In the genomic region with DNA sequence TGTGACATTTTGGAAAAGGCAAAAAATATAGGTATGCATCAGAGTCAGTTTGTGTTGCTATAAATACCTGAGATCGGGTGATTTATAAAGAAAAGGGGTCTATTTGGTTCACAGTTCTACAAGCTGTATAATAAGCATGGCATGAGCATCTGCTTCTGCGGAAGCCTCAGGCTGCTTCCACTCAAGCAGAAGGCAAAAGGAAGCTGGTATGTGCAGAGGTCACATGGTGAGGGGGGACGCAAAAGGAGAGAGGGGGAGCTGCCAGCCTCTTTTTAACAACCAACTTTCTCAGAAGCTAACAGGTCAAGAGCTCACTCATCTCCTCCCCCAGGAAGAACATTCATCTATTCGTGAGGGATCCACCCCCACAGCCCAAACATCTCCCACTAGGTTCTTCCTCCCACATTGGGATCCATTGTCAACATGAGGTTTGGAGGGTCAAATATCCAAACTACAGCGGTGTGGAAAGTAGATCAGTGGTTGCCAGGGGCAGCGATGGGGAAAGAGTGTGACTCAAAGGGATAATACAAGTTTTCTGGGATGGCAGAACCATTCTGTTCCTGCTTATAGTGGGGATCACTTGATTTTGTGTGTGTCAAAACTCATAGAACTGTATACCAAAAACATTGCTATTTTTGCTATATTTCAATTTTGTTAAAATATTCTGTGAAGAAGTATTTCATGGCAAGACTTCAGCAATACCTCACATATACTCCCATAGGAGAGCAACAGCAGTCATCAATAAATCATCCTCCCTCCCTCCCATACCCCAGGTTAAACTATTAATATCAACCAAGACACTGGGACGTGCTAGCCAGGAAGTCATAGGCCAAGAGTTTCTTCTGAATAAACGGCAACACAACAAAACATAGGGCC, we compare ENCODE assay signal across 1 cellular context.
TF ChIP-seq lines count a peak whose summit lies in the region.

No MANE protein-coding gene starts in this region.

TF ChIP-seq in K562, 482 proteins besides CTCF, POLR2A, EP300 and RAD21 (continued from another document):
- TF ChIP-seq, protein P1, sequence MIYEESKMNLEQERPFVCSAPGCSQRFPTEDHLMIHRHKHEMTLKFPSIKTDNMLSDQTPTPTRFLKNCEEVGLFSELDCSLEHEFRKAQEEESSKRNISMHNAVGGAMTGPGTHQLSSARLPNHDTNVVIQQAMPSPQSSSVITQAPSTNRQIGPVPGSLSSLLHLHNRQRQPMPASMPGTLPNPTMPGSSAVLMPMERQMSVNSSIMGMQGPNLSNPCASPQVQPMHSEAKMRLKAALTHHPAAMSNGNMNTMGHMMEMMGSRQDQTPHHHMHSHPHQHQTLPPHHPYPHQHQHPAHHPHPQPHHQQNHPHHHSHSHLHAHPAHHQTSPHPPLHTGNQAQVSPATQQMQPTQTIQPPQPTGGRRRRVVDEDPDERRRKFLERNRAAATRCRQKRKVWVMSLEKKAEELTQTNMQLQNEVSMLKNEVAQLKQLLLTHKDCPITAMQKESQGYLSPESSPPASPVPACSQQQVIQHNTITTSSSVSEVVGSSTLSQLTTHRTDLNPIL (CRISPR knock-in tag; IDR thresholded peaks at IDR 0.05), result no peak
- TF ChIP-seq, protein P2, sequence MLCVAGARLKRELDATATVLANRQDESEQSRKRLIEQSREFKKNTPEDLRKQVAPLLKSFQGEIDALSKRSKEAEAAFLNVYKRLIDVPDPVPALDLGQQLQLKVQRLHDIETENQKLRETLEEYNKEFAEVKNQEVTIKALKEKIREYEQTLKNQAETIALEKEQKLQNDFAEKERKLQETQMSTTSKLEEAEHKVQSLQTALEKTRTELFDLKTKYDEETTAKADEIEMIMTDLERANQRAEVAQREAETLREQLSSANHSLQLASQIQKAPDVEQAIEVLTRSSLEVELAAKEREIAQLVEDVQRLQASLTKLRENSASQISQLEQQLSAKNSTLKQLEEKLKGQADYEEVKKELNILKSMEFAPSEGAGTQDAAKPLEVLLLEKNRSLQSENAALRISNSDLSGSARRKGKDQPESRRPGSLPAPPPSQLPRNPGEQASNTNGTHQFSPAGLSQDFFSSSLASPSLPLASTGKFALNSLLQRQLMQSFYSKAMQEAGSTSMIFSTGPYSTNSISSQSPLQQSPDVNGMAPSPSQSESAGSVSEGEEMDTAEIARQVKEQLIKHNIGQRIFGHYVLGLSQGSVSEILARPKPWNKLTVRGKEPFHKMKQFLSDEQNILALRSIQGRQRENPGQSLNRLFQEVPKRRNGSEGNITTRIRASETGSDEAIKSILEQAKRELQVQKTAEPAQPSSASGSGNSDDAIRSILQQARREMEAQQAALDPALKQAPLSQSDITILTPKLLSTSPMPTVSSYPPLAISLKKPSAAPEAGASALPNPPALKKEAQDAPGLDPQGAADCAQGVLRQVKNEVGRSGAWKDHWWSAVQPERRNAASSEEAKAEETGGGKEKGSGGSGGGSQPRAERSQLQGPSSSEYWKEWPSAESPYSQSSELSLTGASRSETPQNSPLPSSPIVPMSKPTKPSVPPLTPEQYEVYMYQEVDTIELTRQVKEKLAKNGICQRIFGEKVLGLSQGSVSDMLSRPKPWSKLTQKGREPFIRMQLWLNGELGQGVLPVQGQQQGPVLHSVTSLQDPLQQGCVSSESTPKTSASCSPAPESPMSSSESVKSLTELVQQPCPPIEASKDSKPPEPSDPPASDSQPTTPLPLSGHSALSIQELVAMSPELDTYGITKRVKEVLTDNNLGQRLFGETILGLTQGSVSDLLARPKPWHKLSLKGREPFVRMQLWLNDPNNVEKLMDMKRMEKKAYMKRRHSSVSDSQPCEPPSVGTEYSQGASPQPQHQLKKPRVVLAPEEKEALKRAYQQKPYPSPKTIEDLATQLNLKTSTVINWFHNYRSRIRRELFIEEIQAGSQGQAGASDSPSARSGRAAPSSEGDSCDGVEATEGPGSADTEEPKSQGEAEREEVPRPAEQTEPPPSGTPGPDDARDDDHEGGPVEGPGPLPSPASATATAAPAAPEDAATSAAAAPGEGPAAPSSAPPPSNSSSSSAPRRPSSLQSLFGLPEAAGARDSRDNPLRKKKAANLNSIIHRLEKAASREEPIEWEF (CRISPR knock-in tag; IDR thresholded peaks at IDR 0.05), result no peak
- no peak for TF ChIP-seq ZNF253 (CRISPR knock-in tag; conservative IDR thresholded peaks at IDR 0.05)
- TF ChIP-seq ZNF707 (CRISPR knock-in tag; conservative IDR thresholded peaks at IDR 0.05), result no peak
- TF ChIP-seq GATAD2B (IDR thresholded peaks at IDR 0.05; ENCODE audit: borderline replicate concordance), result no peak
- TF ChIP-seq ZNF561 (CRISPR knock-in tag; conservative IDR thresholded peaks at IDR 0.05), result no peak
- TF ChIP-seq, protein P3, sequence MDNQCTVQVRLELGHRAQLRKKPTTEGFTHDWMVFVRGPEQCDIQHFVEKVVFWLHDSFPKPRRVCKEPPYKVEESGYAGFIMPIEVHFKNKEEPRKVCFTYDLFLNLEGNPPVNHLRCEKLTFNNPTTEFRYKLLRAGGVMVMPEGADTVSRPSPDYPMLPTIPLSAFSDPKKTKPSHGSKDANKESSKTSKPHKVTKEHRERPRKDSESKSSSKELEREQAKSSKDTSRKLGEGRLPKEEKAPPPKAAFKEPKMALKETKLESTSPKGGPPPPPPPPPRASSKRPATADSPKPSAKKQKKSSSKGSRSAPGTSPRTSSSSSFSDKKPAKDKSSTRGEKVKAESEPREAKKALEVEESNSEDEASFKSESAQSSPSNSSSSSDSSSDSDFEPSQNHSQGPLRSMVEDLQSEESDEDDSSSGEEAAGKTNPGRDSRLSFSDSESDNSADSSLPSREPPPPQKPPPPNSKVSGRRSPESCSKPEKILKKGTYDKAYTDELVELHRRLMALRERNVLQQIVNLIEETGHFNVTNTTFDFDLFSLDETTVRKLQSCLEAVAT (IDR thresholded peaks at IDR 0.05), result no peak
- TF ChIP-seq PTTG1 (tag; IDR thresholded peaks at IDR 0.05; ENCODE audit: low read depth), result no peak
TF ChIP-seq in K562: peak in this region for 0.
